Comparison of ENCODE assay signal across 8 cellular contexts in the genomic region with DNA sequence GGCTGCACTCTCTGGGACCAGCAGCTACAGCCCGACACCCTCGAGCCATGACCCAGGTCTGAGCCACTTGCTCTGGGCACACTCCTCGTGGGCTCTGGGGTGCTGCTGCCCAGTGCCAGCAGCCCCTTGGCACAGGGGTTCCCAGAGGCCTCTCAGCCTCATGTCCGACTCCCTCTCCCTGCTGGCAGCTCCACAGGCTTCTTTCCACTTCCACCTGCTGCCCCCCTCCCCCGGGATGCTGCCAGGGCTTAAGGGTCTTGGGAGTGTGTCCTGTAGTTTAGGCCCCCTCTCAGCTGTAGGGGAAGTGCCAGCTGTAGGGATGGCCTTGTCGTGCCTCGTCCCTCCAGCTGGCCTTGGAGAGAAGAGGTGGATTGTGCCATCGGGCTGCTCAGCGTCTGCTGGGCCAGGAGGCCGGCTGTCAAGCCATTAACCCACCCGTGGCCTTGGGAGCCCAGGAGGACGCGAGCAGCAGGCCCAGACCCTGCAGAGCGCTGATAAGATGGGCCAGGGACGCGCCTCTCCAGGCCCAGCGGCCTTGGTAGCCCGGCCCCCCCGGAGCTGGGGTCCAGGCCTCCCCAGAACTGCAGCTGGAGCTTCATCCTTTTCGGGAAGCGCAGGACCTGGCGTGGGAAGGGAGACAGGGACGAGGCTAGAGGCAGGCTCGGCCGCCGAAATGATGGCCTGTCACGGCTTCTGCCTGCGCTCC. TPM values are rescaled to one million over a fixed set of nuclear protein-coding genes. Genes with fewer than 3 reads are reported as not detected.
A peak's percentile ranks its signal among the peaks of the same experiment; 100 is the strongest.
DNase-seq lines count a peak whose midpoint lies in the region; ATAC-seq and TF ChIP-seq lines count a peak whose summit lies in the region.

No MANE protein-coding gene starts in this region.

- TF ChIP-seq CTCF in spleen (IDR thresholded peaks at IDR 0.05 in 8 of 11, conservative IDR thresholded peaks at IDR 0.05 in 3 of 11): no peak

- no peaks in the 10 kb centered on the region for H3K27me3 Mint-ChIP-seq in activated naive CD8-positive, alpha-beta T cell treated with anti-CD3 and anti-CD28 coated beads, Interleukin-2, amount 50 U/mL, for 24 hours

- peak overlapping the region; percentile 81 for H3K27ac Mint-ChIP-seq in activated naive CD8-positive, alpha-beta T cell treated with anti-CD3 and anti-CD28 coated beads, Interleukin-2, amount 50 U/mL, for 24 hours

- peak; percentile 5 for ATAC-seq in HG03457 (IDR thresholded peaks at IDR 0.05; ENCODE audit: unreplicated experiment)
- no peak for ATAC-seq in activated naive CD8-positive, alpha-beta T cell treated with anti-CD3 and anti-CD28 coated beads, Interleukin-2, amount 50 U/mL, for 24 hours
- no peak for ATAC-seq in esophagus mucosa
- no peak for ATAC-seq in activated CD4-positive, CD25-positive, alpha-beta regulatory T cell treated with anti-CD3 and anti-CD28 coated beads, Interleukin-2, amount 50 U/mL, for 24 hours
- no peak for ATAC-seq in HG02623 (IDR thresholded peaks at IDR 0.05; ENCODE audit: unreplicated experiment)

- H3K36me3 ChIP-seq in spleen: no peaks in the 10 kb centered on the region

- H3K9me3 ChIP-seq in spleen: no peaks in the 10 kb centered on the region

- WGBS in spleen, 5 donors: 38 to 83% (median 52%) methylated on average over 1 to 28 of the region's 28 CpGs

- no peaks in the 10 kb centered on the region for H3K36me3 Mint-ChIP-seq in activated naive CD8-positive, alpha-beta T cell treated with anti-CD3 and anti-CD28 coated beads, Interleukin-2, amount 50 U/mL, for 24 hours (ENCODE audit: low read depth)

- peak overlapping the region; percentile 38 for H3K4me3 ChIP-seq in iPS-11a (ENCODE audit: low read depth, low read length)
- H3K4me3 ChIP-seq in spleen: peak overlapping the region; percentile 41 to 77 (median 48)

- no peaks in the 10 kb centered on the region for H3K27me3 ChIP-seq in spleen (replicated peaks in 1 of 7)

- peaks cover 27% of the 10 kb centered on the region for H3K4me1 Mint-ChIP-seq in activated naive CD8-positive, alpha-beta T cell treated with anti-CD3 and anti-CD28 coated beads, Interleukin-2, amount 50 U/mL, for 24 hours

- intact Hi-C loops in spleen (cut with DNase I; ENCODE audit: low total_unique reads): no loop called here

- no peak for DNase-seq in activated naive CD8-positive, alpha-beta T cell treated with anti-CD3 and anti-CD28 coated beads, Interleukin-2, amount 50 U/mL, for 24 hours
- DNase-seq in spleen (peak; percentile 81), iPS-NIHi7 (ENCODE audit: extremely low spot score) (no peak)

- H3K4me3 Mint-ChIP-seq in activated naive CD8-positive, alpha-beta T cell treated with anti-CD3 and anti-CD28 coated beads, Interleukin-2, amount 50 U/mL, for 24 hours: peak overlapping the region; percentile 74

- peak overlapping the region; percentile 37 to 88 (median 80) for H3K27ac ChIP-seq in spleen

- peaks cover 0 to 46% (median 24%) of the 10 kb centered on the region in 6 donors for H3K4me1 ChIP-seq in spleen

- no peaks in the 10 kb centered on the region for H3K9me3 Mint-ChIP-seq in activated naive CD8-positive, alpha-beta T cell treated with anti-CD3 and anti-CD28 coated beads, Interleukin-2, amount 50 U/mL, for 24 hours

- TF ChIP-seq POLR2A in spleen (IDR thresholded peaks at IDR 0.05): no peak

RNA-seq across cellular contexts. Expression of a gene that starts 1.0 kb away (rescaled TPM):
- total RNA-seq in spleen (1 to 10 TPM; 1.5 to 3.7 (median 2.8) TPM), esophagus mucosa (1.2 TPM)
- polyA plus RNA-seq in spleen: 1 to 10 TPM; 1.3 to 1.7 (median 1.7) TPM

RNA-seq across cellular contexts. Expression of a gene that starts 44.1 kb away (rescaled TPM):
- total RNA-seq in spleen: 1 to 10 TPM; 5.6 to 8.9 (median 7.5) TPM
- polyA plus RNA-seq in spleen: 1 to 10 TPM in 2 of 3 donors, under 1 TPM in 1; 0.71 to 1.5 (median 1.5) TPM
- total RNA-seq in esophagus mucosa: 5.8 TPM

RNA-seq across cellular contexts. Expression of a gene that starts 49.2 kb away (rescaled TPM):
- not detected for total RNA-seq in spleen
- polyA plus RNA-seq in spleen: not detected
- total RNA-seq in esophagus mucosa: not detected
